Comparison of ENCODE assay signal across 1 cellular context in genomic region chr11:6608011-6608410, GRCh38.
TF ChIP-seq lines count a peak whose summit lies in the region.

No MANE protein-coding gene starts in this region.

TF ChIP-seq in H1, 55 proteins besides CTCF, POLR2A, EP300 and RAD21:
- no peak for TF ChIP-seq RFX5 (IDR thresholded peaks at IDR 0.05; ENCODE audit: borderline replicate concordance, low read depth, low read length)
- TF ChIP-seq RBBP5 (IDR thresholded peaks at IDR 0.05; ENCODE audit: borderline replicate concordance, low read depth, low read length) = no peak
- TF ChIP-seq POLR2AphosphoS5 (IDR thresholded peaks at IDR 0.05; ENCODE audit: low read depth, low read length) = peak; percentile 34; the same call in 1 of the 2 replicates
TF ChIP-seq in H1: peak in this region for 1.
